29 cellular contexts compared by ENCODE assay signal in genomic region chr2:236976271-236977120, GRCh38.
DNase-seq lines count a peak whose midpoint lies in the region; TF ChIP-seq lines count a peak whose summit lies in the region.
"Had no signal": no experiment of that assay in that cellular context is flagged by ENCODE, and none has a peak within 500 bp of the region (broad histone marks: within the 10 kb centered on the region; RNA-seq: fewer than 3 reads in every experiment).

No MANE protein-coding gene starts in this region.

- no peak overlapping the region for H3K4me3 ChIP-seq in endodermal cell (ENCODE audit: low read length)
- H3K4me3 ChIP-seq in neuron (ENCODE audit: low read length): no peak overlapping the region
- no peak overlapping the region for H3K4me3 ChIP-seq in WERI-Rb-1 (ENCODE audit: low read depth, low read length)
- H3K4me3 ChIP-seq in stomach: no peak overlapping the region
- H3K4me3 ChIP-seq: esophagus squamous epithelium, SJCRH30, skin epidermis, testis had no signal

- H3K9ac ChIP-seq in endodermal cell (ENCODE audit: extremely low read depth, low read length, poor library complexity, severe bottlenecking): no peak overlapping the region

- no peak for TF ChIP-seq EP300 in stomach (IDR thresholded peaks at IDR 0.05)

- peak overlapping the region; percentile 20 for H2AFZ ChIP-seq in neuron (ENCODE audit: low read depth, low read length)

- H3K27me3 Mint-ChIP-seq in endodermal cell (ENCODE audit: insufficient read depth): peaks cover 8% of the 10 kb centered on the region
- H3K27me3 Mint-ChIP-seq: activated naive CD8-positive, alpha-beta T cell treated with anti-CD3 and anti-CD28 coated beads for 36 hours had no signal

- intact Hi-C loops in stomach (cut with DNase I; ENCODE audit: low total_unique reads): no loop called here

- no peak for TF ChIP-seq POLR2A in stomach (IDR thresholded peaks at IDR 0.05)

- DNase-seq in CD1c-positive myeloid dendritic cell (ENCODE audit: extremely low spot score) (peak; percentile 8), NOMO-1 treated with DMSO at 0.1 percent for 48 hours (lab: John Stamatoyannopoulos, UW; ENCODE audit: unreplicated experiment) (peak; percentile 76), endodermal cell (peak; percentile 22), NCI-H146 (lab: John Stamatoyannopoulos, UW) (no peak), middle frontal gyrus (ENCODE audit: extremely low spot score, low spot score) (no peak), WERI-Rb-1 (no peak), stomach (no peak)
- DNase-seq: activated CD4-positive, alpha-beta T cell treated with anti-CD3 and anti-CD28 coated beads, Interleukin-2, amount 10 ng/mL, durations not matched to agents 7 days and 5 days; activated naive CD8-positive, alpha-beta T cell treated with anti-CD3 and anti-CD28 coated beads for 36 hours; CD4-positive, CD25-positive, alpha-beta regulatory T cell; DMS153; effector memory CD4-positive, alpha-beta T cell; esophagus squamous epithelium; Kasumi-1; kidney glomerular epithelial cell; NCI-H1092 treated with DMSO at 0.1 percent for 48 hours; NCI-H2029 treated with DMSO at 0.1 percent for 48 hours; NCI-H226; NCI-H774; nephron progenitor cell; PC-3; stimulated activated CD4-positive, alpha-beta T cell treated with anti-CD3 and anti-CD28 coated beads, Interleukin-2, amount 100 ng/mL, for 24 hours; testis had no signal

- H3K36me3 ChIP-seq in endodermal cell (ENCODE audit: control insufficient read depth, insufficient read depth, low read length) (no peaks in the 10 kb centered on the region), neuron (ENCODE audit: insufficient read depth, low read length) (no peaks in the 10 kb centered on the region), WERI-Rb-1 (no peaks in the 10 kb centered on the region), stomach (no peaks in the 10 kb centered on the region)
- H3K36me3 ChIP-seq: esophagus squamous epithelium, SJCRH30 had no signal

- H3K27ac ChIP-seq in endodermal cell (ENCODE audit: low read depth, low read length): no peak overlapping the region
- no peak overlapping the region for H3K27ac ChIP-seq in WERI-Rb-1
- H3K27ac ChIP-seq in stomach: peak overlapping the region in 2 of 5 donors; percentile 50 to 54
- H3K27ac ChIP-seq: testis, VCaP had no signal

- H3K4me1 ChIP-seq in endodermal cell (ENCODE audit: control insufficient read depth, insufficient read depth, low read length) (peaks cover 7% of the 10 kb centered on the region), neuron (ENCODE audit: insufficient read depth, low read length) (peaks cover 43% of the 10 kb centered on the region), stomach (peaks cover 0 to 22% (median 4%) of the 10 kb centered on the region in 4 donors)
- H3K4me1 ChIP-seq: testis had no signal

- H3K9me3 Mint-ChIP-seq in endodermal cell: no peaks in the 10 kb centered on the region
- H3K9me3 Mint-ChIP-seq: activated CD4-positive, alpha-beta T cell treated with anti-CD3 and anti-CD28 coated beads, Interleukin-2, amount 10 ng/mL, durations not matched to agents 7 days and 5 days; activated naive CD8-positive, alpha-beta T cell treated with anti-CD3 and anti-CD28 coated beads for 36 hours; activated T-helper 17 cell treated with anti-CD3 and anti-CD28 coated beads, Interleukin-2, amount 50 U/mL, for 72 hours; CD4-positive, CD25-positive, alpha-beta regulatory T cell; stimulated activated memory B cell treated with anti-CD40 and anti-IgM and Interleukin-4, amounts not matched to agents 10 μg/mL and 1 μg/mL and 100 μg/mL, for 72 hours had no signal

- H3K9me3 ChIP-seq in endodermal cell (ENCODE audit: control insufficient read depth, low read length) (no peaks in the 10 kb centered on the region), neuron (ENCODE audit: low read length) (peaks cover 5% of the 10 kb centered on the region), WERI-Rb-1 (ENCODE audit: severe bottlenecking) (no peaks in the 10 kb centered on the region), stomach (no peaks in the 10 kb centered on the region)
- H3K9me3 ChIP-seq: esophagus squamous epithelium, SJCRH30, testis had no signal

- peaks cover 14% of the 10 kb centered on the region for H3K4me1 Mint-ChIP-seq in endodermal cell
- H3K4me1 Mint-ChIP-seq: activated CD4-positive, alpha-beta T cell treated with anti-CD3 and anti-CD28 coated beads, Interleukin-2, amount 10 ng/mL, durations not matched to agents 7 days and 5 days; activated naive CD8-positive, alpha-beta T cell treated with anti-CD3 and anti-CD28 coated beads for 36 hours; activated T-helper 17 cell treated with anti-CD3 and anti-CD28 coated beads, Interleukin-2, amount 50 U/mL, for 72 hours; CD4-positive, CD25-positive, alpha-beta regulatory T cell; stimulated activated memory B cell treated with anti-CD40 and anti-IgM and Interleukin-4, amounts not matched to agents 10 μg/mL and 1 μg/mL and 100 μg/mL, for 72 hours had no signal

- WGBS in endodermal cell (ENCODE audit: insufficient coverage in 1 of 2, insufficient read length in 1 of 2), 2 experiments: 83 to 87% methylated on average over 8 to 10 of the region's 10 CpGs
- WGBS in stomach, 5 donors: 72 to 85% (median 81%) methylated on average over 10 of the region's 10 CpGs

- H3K27ac Mint-ChIP-seq in endodermal cell: no peak overlapping the region
- H3K27ac Mint-ChIP-seq: activated CD4-positive, alpha-beta T cell treated with anti-CD3 and anti-CD28 coated beads, Interleukin-2, amount 10 ng/mL, durations not matched to agents 7 days and 5 days; activated naive CD8-positive, alpha-beta T cell treated with anti-CD3 and anti-CD28 coated beads for 36 hours; activated T-helper 17 cell treated with anti-CD3 and anti-CD28 coated beads, Interleukin-2, amount 50 U/mL, for 72 hours; CD4-positive, CD25-positive, alpha-beta regulatory T cell; nephron progenitor cell; stimulated activated memory B cell treated with anti-CD40 and anti-IgM and Interleukin-4, amounts not matched to agents 10 μg/mL and 1 μg/mL and 100 μg/mL, for 72 hours had no signal

- no peaks in the 10 kb centered on the region for H3K36me3 Mint-ChIP-seq in endodermal cell (ENCODE audit: low read depth)
- H3K36me3 Mint-ChIP-seq: activated naive CD8-positive, alpha-beta T cell treated with anti-CD3 and anti-CD28 coated beads for 36 hours; CD4-positive, CD25-positive, alpha-beta regulatory T cell; stimulated activated memory B cell treated with anti-CD40 and anti-IgM and Interleukin-4, amounts not matched to agents 10 μg/mL and 1 μg/mL and 100 μg/mL, for 72 hours had no signal

- H3K4me3 Mint-ChIP-seq in endodermal cell: no peak overlapping the region
- H3K4me3 Mint-ChIP-seq: activated CD4-positive, alpha-beta T cell treated with anti-CD3 and anti-CD28 coated beads, Interleukin-2, amount 10 ng/mL, durations not matched to agents 7 days and 5 days; activated naive CD8-positive, alpha-beta T cell treated with anti-CD3 and anti-CD28 coated beads for 36 hours; activated T-helper 17 cell treated with anti-CD3 and anti-CD28 coated beads, Interleukin-2, amount 50 U/mL, for 72 hours; CD4-positive, CD25-positive, alpha-beta regulatory T cell; nephron progenitor cell; stimulated activated memory B cell treated with anti-CD40 and anti-IgM and Interleukin-4, amounts not matched to agents 10 μg/mL and 1 μg/mL and 100 μg/mL, for 72 hours had no signal

- no peaks in the 10 kb centered on the region for H3K27me3 ChIP-seq in endodermal cell (ENCODE audit: control insufficient read depth, insufficient read depth, low read length, poor library complexity, severe bottlenecking)
- no peaks in the 10 kb centered on the region for H3K27me3 ChIP-seq in neuron (ENCODE audit: insufficient read depth, low read length)
- no peaks in the 10 kb centered on the region for H3K27me3 ChIP-seq in WERI-Rb-1 (ENCODE audit: insufficient read depth, low read depth, severe bottlenecking)
- no peaks in the 10 kb centered on the region for H3K27me3 ChIP-seq in stomach
- H3K27me3 ChIP-seq: SJCRH30, testis had no signal

- no peak for TF ChIP-seq CTCF in endodermal cell (conservative IDR thresholded peaks at IDR 0.05)
- TF ChIP-seq CTCF in WERI-Rb-1 (IDR thresholded peaks at IDR 0.05; ENCODE audit: low read depth, low read length): no peak
- no peak for TF ChIP-seq CTCF in stomach (IDR thresholded peaks at IDR 0.05)

Comparison
In these comparisons a context has a peak if more than half of its experiments do, and no peak if none do; other contexts are left out.
1. DNase-seq: peak in CD1c-positive myeloid dendritic cell (single experiment), NOMO-1 treated with DMSO at 0.1 percent for 48 hours (single experiment) and endodermal cell (single experiment); none in NCI-H146 (single experiment), middle frontal gyrus (single experiment), WERI-Rb-1 (single experiment) and stomach (single experiment).